24 cellular contexts compared by ENCODE assay signal in genomic region chr18:76080430-76080829, GRCh38.
"Had no signal": no experiment of that assay in that cellular context is flagged by ENCODE, and none has a peak within 500 bp of the region (broad histone marks: within the 10 kb centered on the region; RNA-seq: fewer than 3 reads in every experiment).

No MANE protein-coding gene starts in this region.

- H3K9me3 ChIP-seq: colonic mucosa, esophagus squamous epithelium, gastrocnemius medialis had no signal

- H3K4me3 ChIP-seq: colonic mucosa, coronary artery, dorsolateral prefrontal cortex, esophagus muscularis mucosa, esophagus squamous epithelium, gastrocnemius medialis, gastroesophageal sphincter, heart left ventricle, heart right ventricle had no signal

- H3K36me3 ChIP-seq: colonic mucosa, esophagus muscularis mucosa, esophagus squamous epithelium, gastrocnemius medialis, gastroesophageal sphincter, heart left ventricle, heart right ventricle had no signal

- H3K4me1 ChIP-seq: colonic mucosa, esophagus muscularis mucosa, esophagus squamous epithelium, foreskin keratinocyte, gastrocnemius medialis, gastroesophageal sphincter, heart left ventricle, heart right ventricle had no signal

- DNase-seq: colonic mucosa; cortex of kidney; dermis blood vessel endothelial cell; dorsolateral prefrontal cortex; effector CD4-positive, alpha-beta T cell; effector CD8-positive, alpha-beta T cell; effector memory CD4-positive, alpha-beta T cell; effector memory CD8-positive, alpha-beta T cell; endodermal cell; erythroblast; esophagus squamous epithelium; foreskin fibroblast; foreskin keratinocyte; foreskin melanocyte; gastrocnemius medialis; glutamatergic neuron; head of caudate nucleus; heart left ventricle; heart right ventricle had no signal

- H3K27ac ChIP-seq: colonic mucosa, coronary artery, dorsolateral prefrontal cortex, epithelial cell of prostate, esophagus muscularis mucosa, esophagus squamous epithelium, foreskin keratinocyte, gastrocnemius medialis, gastroesophageal sphincter, heart left ventricle, heart right ventricle had no signal

- H3K27me3 ChIP-seq: colonic mucosa, esophagus squamous epithelium, foreskin keratinocyte, gastrocnemius medialis, gastroesophageal sphincter, heart left ventricle had no signal

- ATAC-seq: effector memory CD8-positive, alpha-beta T cell; esophagus mucosa; foreskin keratinocyte; gastrocnemius medialis; gastroesophageal sphincter; heart left ventricle; heart right ventricle had no signal
